8 cellular contexts compared by ENCODE assay signal in the genomic region with DNA sequence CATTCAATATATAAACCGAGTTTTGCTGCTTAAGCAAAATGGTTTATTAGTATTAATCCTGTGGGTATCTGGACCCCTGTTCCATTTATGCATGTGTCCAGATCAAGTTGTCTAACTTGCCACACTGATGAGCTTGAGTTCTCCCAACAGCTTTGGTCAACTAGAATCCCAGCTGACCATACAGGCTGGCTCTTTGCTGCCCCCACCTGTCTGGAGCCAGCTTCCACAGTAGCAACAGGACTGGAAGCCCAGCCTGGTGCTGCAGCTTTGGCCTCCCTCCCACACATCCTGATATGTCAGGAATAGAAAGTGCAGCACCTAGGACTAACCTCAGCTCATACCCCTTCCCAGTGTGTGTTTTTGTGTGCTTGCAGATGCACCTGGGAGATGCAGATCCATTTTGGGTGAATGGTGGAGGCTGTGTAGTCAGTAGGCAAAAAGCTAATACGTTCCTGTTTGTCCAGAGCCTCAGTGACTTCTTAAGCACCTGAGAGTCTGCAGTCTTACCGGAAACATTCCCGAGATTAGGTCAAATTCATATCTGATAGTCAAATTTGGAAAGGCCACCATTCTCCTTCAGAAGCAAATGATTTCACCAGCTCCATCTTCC. TPM values are rescaled to one million over a fixed set of nuclear protein-coding genes. Genes with fewer than 3 reads are reported as not detected.
DNase-seq lines count a peak whose midpoint lies in the region; ATAC-seq lines count a peak whose summit lies in the region.

No MANE protein-coding gene starts in this region.

- DNase-seq in COR-L47 (lab: John Stamatoyannopoulos, UW) = peak; percentile 61
- peak; percentile 39 for DNase-seq in NOMO-1 treated with dmso at 0.1 percent for 144 hours (lab: John Stamatoyannopoulos, UW; ENCODE audit: unreplicated experiment)
- DNase-seq in caudate nucleus (lab: John Stamatoyannopoulos, UW) = peak in 42 of 61 donors; percentile 1 to 51 (median 14)
- peak; percentile 44 to 53 for DNase-seq in left colon
- peak in 44 of 49 donors; percentile 1 to 74 (median 42) for DNase-seq in substantia nigra (lab: John Stamatoyannopoulos, UW)
- no peak for DNase-seq in activated CD4-positive, CD25-positive, alpha-beta regulatory T cell treated with anti-CD3 and anti-CD28 coated beads, Interleukin-2, amount 50 U/mL, for 72 hours

- H3K27ac ChIP-seq in caudate nucleus (ENCODE audit: low read depth, low read length) (no peak overlapping the region), substantia nigra (ENCODE audit: low read depth, low read length, poor library complexity, severe bottlenecking) (no peak overlapping the region)

- intact Hi-C loops in left colon (cut with DNase I, micrococcal nuclease) = loop anchor here in 1 of 2 donors (10.0 kb wide), 1 partner anchor 123 kb away; no protein-coding TSS in a partner anchor

- peak; percentile 83 for ATAC-seq in GM18858 (IDR thresholded peaks at IDR 0.05; ENCODE audit: unreplicated experiment)
- peak; percentile 58 for ATAC-seq in HG03378 (IDR thresholded peaks at IDR 0.05; ENCODE audit: unreplicated experiment)
- ATAC-seq in left colon = peak; percentile 68

RNA-seq across cellular contexts. Expression of gene BEND5, which starts 40.9 kb away (rescaled TPM):
- 1 to 10 TPM in 1 of 2 donors, under 1 TPM in 1; 0.61 to 2.4 TPM for total RNA-seq in left colon
